12 cellular contexts compared by ENCODE assay signal in the genomic region with DNA sequence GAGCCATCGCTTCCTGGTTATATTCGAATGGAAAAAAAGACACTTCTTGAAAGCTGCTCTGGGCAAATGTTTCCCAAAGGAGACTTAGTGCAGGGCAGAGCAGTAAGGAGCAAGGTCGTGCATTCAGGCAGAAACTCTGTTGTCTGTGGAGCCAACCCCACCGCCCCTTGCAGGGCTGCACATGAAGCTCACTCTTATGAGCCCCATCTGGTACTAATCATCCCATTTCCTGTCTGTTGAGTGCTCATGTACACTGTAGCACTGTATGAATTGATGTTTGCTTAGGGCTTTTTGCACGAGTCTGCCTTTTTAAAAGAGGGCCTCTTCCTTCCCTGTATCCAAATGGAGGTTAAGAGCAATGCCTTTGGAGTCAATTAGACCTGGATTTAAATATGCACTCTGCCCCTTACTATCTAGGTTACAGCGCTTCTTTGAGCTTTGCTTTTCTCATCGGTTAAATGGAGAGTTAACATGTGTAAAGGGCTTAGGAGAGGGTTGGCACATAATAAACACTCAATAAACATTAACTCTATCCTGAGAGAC. TPM values are rescaled to one million over a fixed set of nuclear protein-coding genes. Genes with fewer than 3 reads are reported as not detected.
DNase-seq lines count a peak whose midpoint lies in the region; FAIRE-seq and TF ChIP-seq lines count a peak whose summit lies in the region.
"Had no signal": no experiment of that assay in that cellular context is flagged by ENCODE, and none has a peak within 500 bp of the region (broad histone marks: within the 10 kb centered on the region; RNA-seq: fewer than 3 reads in every experiment).

No MANE protein-coding gene starts in this region.

- no peak for FAIRE-seq in GM19239 (lab: Jason Lieb, UNC)

- peak; percentile 89 for DNase-seq in AG10803 (ENCODE audit: low read depth)
- peak; percentile 91 for DNase-seq in HFF-Myc (ENCODE audit: extremely low read depth, low read depth)
- peak; percentile 72 for DNase-seq in NCI-H774 (lab: John Stamatoyannopoulos, UW)
- DNase-seq in fibroblast of villous mesenchyme (ENCODE audit: low read depth) = peak; percentile 70
- DNase-seq in activated effector memory CD4-positive, alpha-beta T cell treated with Interleukin-2 at 50 U/mL for 16 hours = no peak
- no peak for DNase-seq in NCI-H1048 (lab: John Stamatoyannopoulos, UW)
- DNase-seq in GM19239 (ENCODE audit: insufficient read length, low spot score) = no peak
- DNase-seq in stimulated activated CD4-positive, alpha-beta T cell treated with anti-CD3 and anti-CD28 coated beads, Interleukin-4, amount 100 ng/mL, for 4 hours = no peak
- DNase-seq: CD4-positive, CD25-positive, alpha-beta regulatory T cell; dorsolateral prefrontal cortex; head of caudate nucleus had no signal

- 0 out of 2 replicates have a peak, but pooled peaks have one; percentile 1 for TF ChIP-seq CTCF in AG10803 (conservative IDR thresholded peaks at IDR 0.05; ENCODE audit: low read length)
- TF ChIP-seq CTCF in HFF-Myc (IDR thresholded peaks at IDR 0.05; ENCODE audit: low read depth, low read length, missing control alignments) = no peak
- TF ChIP-seq CTCF in fibroblast of villous mesenchyme (IDR thresholded peaks at IDR 0.05; ENCODE audit: insufficient read depth, low read depth, low read length) = no peak

- no peak overlapping the region for H3K4me3 ChIP-seq in AG10803 (ENCODE audit: low read length)
- H3K4me3 ChIP-seq in HFF-Myc (replicated peaks; ENCODE audit: low read depth, low read length) = no peak overlapping the region
- H3K4me3 ChIP-seq in fibroblast of villous mesenchyme (ENCODE audit: low read depth, low read length) = no peak overlapping the region
- H3K4me3 ChIP-seq: dorsolateral prefrontal cortex, HAP-1 had no signal

RNA-seq across cellular contexts. Expression of a gene that starts 25.4 kb away (rescaled TPM):
- not detected in 2 replicates for total RNA-seq in fibroblast of villous mesenchyme
- total RNA-seq: CD4-positive, CD25-positive, alpha-beta regulatory T cell; dorsolateral prefrontal cortex had no signal

Comparison
In these comparisons a context has a peak if more than half of its experiments do, and no peak if none do; other contexts are left out.
1. DNase-seq: peak in AG10803 (single experiment), HFF-Myc (single experiment), NCI-H774 (single experiment) and fibroblast of villous mesenchyme (single experiment); none in activated effector memory CD4-positive, alpha-beta T cell treated with Interleukin-2 at 50 U/mL for 16 hours (single experiment), NCI-H1048 (single experiment), GM19239 (single experiment) and stimulated activated CD4-positive, alpha-beta T cell treated with anti-CD3 and anti-CD28 coated beads, Interleukin-4, amount 100 ng/mL, for 4 hours (0 of 2).